21 cellular contexts compared by ENCODE assay signal in genomic region chr7:98024075-98024474, GRCh38.
"Had no signal": no experiment of that assay in that cellular context is flagged by ENCODE, and none has a peak within 500 bp of the region (broad histone marks: within the 10 kb centered on the region; RNA-seq: fewer than 3 reads in every experiment).

No MANE protein-coding gene starts in this region.

- H3K27ac Mint-ChIP-seq: activated CD4-positive, alpha-beta T cell treated with anti-CD3 and anti-CD28 coated beads for 36 hours; activated naive CD4-positive, alpha-beta T cell treated with anti-CD3 and anti-CD28 coated beads, Interleukin-2, amount 50 U/mL, for 72 hours; activated T-cell treated with anti-CD3 and anti-CD28 coated beads, Interleukin-2, amount 50 U/mL, for 72 hours; dendritic cell treated with granulocyte-macrophage colony-stimulating factor and Interleukin-4, amounts not matched to agents 40 ng/mL and 50 ng/mL, for 4 days; immature natural killer cell; mesothelial cell of epicardium; stimulated activated naive B cell treated with anti-CD40 and anti-IgM and Interleukin-4, amounts not matched to agents 10 μg/mL and 1 μg/mL and 100 μg/mL, for 72 hours had no signal

- DNase-seq: activated CD4-positive, alpha-beta T cell treated with anti-CD3 and anti-CD28 coated beads for 36 hours; activated CD4-positive, alpha-beta T cell treated with anti-CD3 and anti-CD28 coated beads, Interleukin-2, amount 50 U/mL, for 4 hours; activated CD4-positive, CD25-positive, alpha-beta regulatory T cell; activated naive CD4-positive, alpha-beta T cell; activated T-cell treated with anti-CD3 and anti-CD28 coated beads for 4 hours; activated T-cell treated with anti-CD3 and anti-CD28 coated beads, Interleukin-2, amount 50 U/mL, for 72 hours; central memory CD4-positive, alpha-beta T cell; foreskin keratinocyte; heart left ventricle; hypothalamus; immature natural killer cell; naive B cell; occipital lobe; psoas muscle; sigmoid colon; stimulated activated CD4-positive, alpha-beta T cell treated with anti-CD3 and anti-CD28 coated beads, Interleukin-1b, Interleukin-23, amount 100 ng/mL, for 48 hours; stimulated activated naive B cell treated with anti-CD40 and anti-IgM and Interleukin-4, amounts not matched to agents 10 μg/mL and 1 μg/mL and 100 μg/mL, for 72 hours; trophoblast cell had no signal

- H3K4me3 Mint-ChIP-seq: activated CD4-positive, alpha-beta T cell treated with anti-CD3 and anti-CD28 coated beads for 36 hours; activated T-cell treated with anti-CD3 and anti-CD28 coated beads, Interleukin-2, amount 50 U/mL, for 72 hours; dendritic cell treated with granulocyte-macrophage colony-stimulating factor and Interleukin-4, amounts not matched to agents 40 ng/mL and 50 ng/mL, for 4 days; immature natural killer cell; mesothelial cell of epicardium; naive B cell; stimulated activated naive B cell treated with anti-CD40 and anti-IgM and Interleukin-4, amounts not matched to agents 10 μg/mL and 1 μg/mL and 100 μg/mL, for 72 hours had no signal

- H3K4me1 Mint-ChIP-seq: immature natural killer cell, mesothelial cell of epicardium had no signal

- ATAC-seq: activated CD4-positive, alpha-beta T cell treated with anti-CD3 and anti-CD28 coated beads for 36 hours; activated naive CD4-positive, alpha-beta T cell treated with anti-CD3 and anti-CD28 coated beads, Interleukin-2, amount 50 U/mL, for 72 hours; activated T-cell treated with anti-CD3 and anti-CD28 coated beads, Interleukin-2, amount 50 U/mL, for 72 hours; foreskin keratinocyte; heart left ventricle; psoas muscle; stimulated activated naive B cell treated with anti-CD40 and anti-IgM and Interleukin-4, amounts not matched to agents 10 μg/mL and 1 μg/mL and 100 μg/mL, for 72 hours had no signal

- H3K9me3 Mint-ChIP-seq: activated naive CD4-positive, alpha-beta T cell treated with anti-CD3 and anti-CD28 coated beads, Interleukin-2, amount 50 U/mL, for 72 hours; activated T-cell treated with anti-CD3 and anti-CD28 coated beads, Interleukin-2, amount 50 U/mL, for 72 hours; dendritic cell treated with granulocyte-macrophage colony-stimulating factor and Interleukin-4, amounts not matched to agents 40 ng/mL and 50 ng/mL, for 4 days; immature natural killer cell; mesothelial cell of epicardium; naive B cell; stimulated activated naive B cell treated with anti-CD40 and anti-IgM and Interleukin-4, amounts not matched to agents 10 μg/mL and 1 μg/mL and 100 μg/mL, for 72 hours had no signal
